Comparison of ENCODE assay signal across 8 cellular contexts in genomic region chr10:72334832-72335393, GRCh38. TPM values are rescaled to one million over a fixed set of nuclear protein-coding genes. Genes with fewer than 3 reads are reported as not detected.
A peak's percentile ranks its signal among the peaks of the same experiment; 100 is the strongest.
DNase-seq lines count a peak whose midpoint lies in the region; ATAC-seq and TF ChIP-seq lines count a peak whose summit lies in the region.

No MANE protein-coding gene starts in this region.

- H3K9me3 ChIP-seq in esophagus (ENCODE audit: control insufficient read depth in 2 of 2, insufficient read depth in 1 of 2, low read depth in 1 of 2, low read length in 1 of 2) (no peaks in the 10 kb centered on the region), subcutaneous abdominal adipose tissue (ENCODE audit: control insufficient read depth in 5 of 5, low read length in 5 of 5) (no peaks in the 10 kb centered on the region)

- no peaks in the 10 kb centered on the region; the same call in 2 of the 3 replicates for H3K9me3 Mint-ChIP-seq in GM23338
- H3K9me3 Mint-ChIP-seq in natural killer cell treated with Interleukin-12 subunit alpha and Interleukin-12 subunit beta and Interleukin-15 and Interleukin-18, amount 100 ng/mL, for 72 hours, result no peaks in the 10 kb centered on the region
- no peaks in the 10 kb centered on the region for H3K9me3 Mint-ChIP-seq in progenitor cell of endocrine pancreas (ENCODE audit: low read depth)

- no peak for ATAC-seq in GM23338
- peak; percentile 76 for ATAC-seq in natural killer cell treated with Interleukin-12 subunit alpha and Interleukin-12 subunit beta and Interleukin-15 and Interleukin-18, amount 100 ng/mL, for 72 hours

- WGBS in esophagus, 2 donors, result 36 to 37% methylated on average over 14 to 15 of the region's 15 CpGs

- no peaks in the 10 kb centered on the region for H3K79me2 ChIP-seq in GM23338 (replicated peaks; ENCODE audit: insufficient read depth)

- H3K9ac ChIP-seq in subcutaneous abdominal adipose tissue (ENCODE audit: low read length in 5 of 5), result peak overlapping the region in 2 of 5 donors; percentile 19 to 62

- H3K27ac Mint-ChIP-seq in GM23338 (no peak overlapping the region), progenitor cell of endocrine pancreas (no peak overlapping the region)
- H3K27ac Mint-ChIP-seq in natural killer cell treated with Interleukin-12 subunit alpha and Interleukin-12 subunit beta and Interleukin-15 and Interleukin-18, amount 100 ng/mL, for 72 hours, result peak overlapping the region; percentile 92

- peaks cover 44% of the 10 kb centered on the region for H3K4me1 Mint-ChIP-seq in GM23338
- peaks cover 65 to 66% of the 10 kb centered on the region in 2 donors for H3K4me1 Mint-ChIP-seq in natural killer cell treated with Interleukin-12 subunit alpha and Interleukin-12 subunit beta and Interleukin-15 and Interleukin-18, amount 100 ng/mL, for 72 hours (ENCODE audit: low read depth in 2 of 2)
- H3K4me1 Mint-ChIP-seq in progenitor cell of endocrine pancreas (ENCODE audit: low read depth), result peaks cover 17% of the 10 kb centered on the region

- H4K20me1 ChIP-seq in GM23338 (replicated peaks; ENCODE audit: insufficient read depth), result 0 out of 2 replicates have a peak, but pooled peaks cover 3% of the 10 kb centered on the region

- DNase-seq in GF-D8 (lab: John Stamatoyannopoulos, UW), result peak; percentile 98
- DNase-seq in GM23338 (ENCODE audit: low spot score), result peak; percentile 43
- peak; percentile 66 for DNase-seq in NAMALWA (ENCODE audit: low spot score)
- peak; percentile 77 for DNase-seq in activated CD8-positive, alpha-beta memory T cell treated with anti-CD3 and anti-CD28 coated beads, Interleukin-2, amount 50 U/mL, for 1 hour (ENCODE audit: extremely low read depth)
- peak; percentile 92 for DNase-seq in natural killer cell treated with Interleukin-12 subunit alpha and Interleukin-12 subunit beta and Interleukin-15 and Interleukin-18, amount 100 ng/mL, for 72 hours (ENCODE audit: low spot score)
- no peak for DNase-seq in progenitor cell of endocrine pancreas (ENCODE audit: low spot score, unreplicated experiment)

- no peaks in the 10 kb centered on the region for H3K9me2 ChIP-seq in GM23338 (ENCODE audit: insufficient read depth)

- H3K36me3 Mint-ChIP-seq in GM23338 (ENCODE audit: low read depth) (peaks cover 40% of the 10 kb centered on the region; the same call in 2 of the 3 replicates), progenitor cell of endocrine pancreas (ENCODE audit: insufficient read depth) (peaks cover 18% of the 10 kb centered on the region)
- peaks cover 6% of the 10 kb centered on the region for H3K36me3 Mint-ChIP-seq in natural killer cell treated with Interleukin-12 subunit alpha and Interleukin-12 subunit beta and Interleukin-15 and Interleukin-18, amount 100 ng/mL, for 72 hours

- no peaks in the 10 kb centered on the region for H3K27me3 ChIP-seq in GM23338 (ENCODE audit: insufficient read depth)
- no peaks in the 10 kb centered on the region for H3K27me3 ChIP-seq in esophagus (ENCODE audit: control insufficient read depth in 1 of 2, insufficient read depth in 2 of 2, low read length in 2 of 2)
- no peaks in the 10 kb centered on the region for H3K27me3 ChIP-seq in subcutaneous abdominal adipose tissue (ENCODE audit: control insufficient read depth in 5 of 5, insufficient read depth in 4 of 5, low read length in 5 of 5)

- H3F3A ChIP-seq in GM23338 (replicated peaks; ENCODE audit: low read depth), result peaks cover 16% of the 10 kb centered on the region

- TF ChIP-seq CTCF in GM23338 (conservative IDR thresholded peaks at IDR 0.05; ENCODE audit: low read depth in 2 of 2) (peak in 1 of 2 experiments; percentile 23; a peak in 1 of 4 replicates), progenitor cell of endocrine pancreas (IDR thresholded peaks at IDR 0.05; ENCODE audit: unreplicated experiment) (no peak)

- peaks cover 4% of the 10 kb centered on the region; the same call in 1 of the 2 replicates for H3K36me3 ChIP-seq in GM23338 (ENCODE audit: insufficient read depth)
- H3K36me3 ChIP-seq in esophagus (ENCODE audit: control insufficient read depth in 2 of 2, insufficient read depth in 2 of 2, low read length in 1 of 2), result peaks cover 3 to 16% of the 10 kb centered on the region in 2 donors
- peaks cover 2 to 41% (median 32%) of the 10 kb centered on the region in 5 donors for H3K36me3 ChIP-seq in subcutaneous abdominal adipose tissue (ENCODE audit: control insufficient read depth in 5 of 5, insufficient read depth in 5 of 5, low read length in 5 of 5)

- H3K4me3 Mint-ChIP-seq in GM23338 (no peak overlapping the region), progenitor cell of endocrine pancreas (ENCODE audit: low read depth) (no peak overlapping the region)
- peak overlapping the region; percentile 76 for H3K4me3 Mint-ChIP-seq in natural killer cell treated with Interleukin-12 subunit alpha and Interleukin-12 subunit beta and Interleukin-15 and Interleukin-18, amount 100 ng/mL, for 72 hours

- H3K27me3 Mint-ChIP-seq in GM23338 (ENCODE audit: insufficient read depth, low read depth, poor library complexity) (peaks cover 19% of the 10 kb centered on the region), progenitor cell of endocrine pancreas (no peaks in the 10 kb centered on the region)
- no peaks in the 10 kb centered on the region for H3K27me3 Mint-ChIP-seq in natural killer cell treated with Interleukin-12 subunit alpha and Interleukin-12 subunit beta and Interleukin-15 and Interleukin-18, amount 100 ng/mL, for 72 hours

- peak overlapping the region; percentile 45; the same call in 1 of the 2 replicates for H3K27ac ChIP-seq in GM23338 (ENCODE audit: low read depth)
- peak overlapping the region; percentile 72 to 93 for H3K27ac ChIP-seq in esophagus (ENCODE audit: low read depth in 2 of 2, low read length in 1 of 2)
- peak overlapping the region; percentile 62 for H3K27ac ChIP-seq in subcutaneous abdominal adipose tissue (ENCODE audit: low read depth, low read length)

- no peak overlapping the region for H2AFZ ChIP-seq in GM23338

- no peak overlapping the region for H3K4me2 ChIP-seq in GM23338

- H3K4me3 ChIP-seq in GM23338 (no peak overlapping the region), esophagus (ENCODE audit: low read depth in 1 of 2, low read length in 2 of 2) (no peak overlapping the region), subcutaneous abdominal adipose tissue (ENCODE audit: low read depth in 1 of 5, low read length in 5 of 5) (peak overlapping the region in 1 of 5 donors; percentile 37)

- H3K4me1 ChIP-seq in GM23338 (ENCODE audit: insufficient read depth) (peaks cover 16% of the 10 kb centered on the region; the same call in 1 of the 2 replicates), esophagus (ENCODE audit: control insufficient read depth in 2 of 2, insufficient read depth in 2 of 2, low read length in 1 of 2) (peaks cover 15 to 38% of the 10 kb centered on the region in 2 donors), subcutaneous abdominal adipose tissue (ENCODE audit: control insufficient read depth in 5 of 5, insufficient read depth in 5 of 5, low read length in 5 of 5) (peaks cover 22 to 68% (median 65%) of the 10 kb centered on the region in 5 donors)

TF ChIP-seq in GM23338, 12 proteins besides CTCF, POLR2A, EP300 and RAD21:
- TF ChIP-seq ZNF331 (CRISPR knock-in tag; IDR thresholded peaks at IDR 0.05; ENCODE audit: low read depth) (no peak), STAT1 (IDR thresholded peaks at IDR 0.05; ENCODE audit: unreplicated experiment) (no peak), ZNF114 (CRISPR knock-in tag; IDR thresholded peaks at IDR 0.05) (no peak), NANOG (IDR thresholded peaks at IDR 0.05; ENCODE audit: borderline replicate concordance) (no peak), JUNB (IDR thresholded peaks at IDR 0.05; ENCODE audit: unreplicated experiment) (no peak)

RNA-seq across cellular contexts. Expression of gene DNAJB12, which starts 19.8 kb away (rescaled TPM):
- total RNA-seq in GM23338 (2014; rRNA removed; shearing (Covaris generic)), result 13.0 and 16.0 TPM in 2 replicates
- polyA plus RNA-seq in GM23338 (2016; fragmentation: Nextera tagmentation; extraction: Ambion mirVana) (12.6 and 12.8 TPM in 2 replicates), esophagus (10 to 100 TPM; 18.4 to 20.7 TPM)
- total RNA-seq in natural killer cell treated with Interleukin-12 subunit alpha and Interleukin-12 subunit beta and Interleukin-15 and Interleukin-18, amount 100 ng/mL, for 72 hours, result 10 to 100 TPM; 39.5 to 39.7 TPM
- 33.2 and 34.7 TPM in 2 replicates for total RNA-seq in progenitor cell of endocrine pancreas

Comparison
In these comparisons a context has a peak if more than half of its experiments do, and no peak if none do; other contexts are left out.
1. H3K27ac Mint-ChIP-seq: peak in natural killer cell treated with Interleukin-12 subunit alpha and Interleukin-12 subunit beta and Interleukin-15 and Interleukin-18, amount 100 ng/mL, for 72 hours (2 of 2); none in GM23338 (single experiment) and progenitor cell of endocrine pancreas (single experiment).
2. Peak in every context shown above with its lines, with median percentiles within 50 percentile points of each other: H3K27ac ChIP-seq.